Comparison of ENCODE assay signal across 16 cellular contexts in genomic region chr9:115673599-115673998, GRCh38.
DNase-seq lines count a peak whose midpoint lies in the region; ATAC-seq, FAIRE-seq and TF ChIP-seq lines count a peak whose summit lies in the region.
"Had no signal": no experiment of that assay in that cellular context is flagged by ENCODE, and none has a peak within 500 bp of the region (broad histone marks: within the 10 kb centered on the region; RNA-seq: fewer than 3 reads in every experiment).

No MANE protein-coding gene starts in this region.

- TF ChIP-seq RAD21 in A549 (conservative IDR thresholded peaks at IDR 0.05 in 1 of 2, IDR thresholded peaks at IDR 0.05 in 1 of 2) = no peak

- no peak overlapping the region for H2AFZ ChIP-seq in mammary epithelial cell (ENCODE audit: low read depth, low read length)

- no peaks in the 10 kb centered on the region for H4K20me1 ChIP-seq in mammary epithelial cell (ENCODE audit: insufficient read depth, low read length)

- peak overlapping the region; percentile 91 to 98 for H3K27ac ChIP-seq in A549
- peak overlapping the region; percentile 95 for H3K27ac ChIP-seq in mammary epithelial cell (ENCODE audit: insufficient read depth, low read depth, low read length)

- H3K9ac ChIP-seq in mammary epithelial cell (ENCODE audit: insufficient read depth, low read length) = peak overlapping the region; percentile 67

- H3K9me3 ChIP-seq in A549 (peaks cover 36% of the 10 kb centered on the region), mammary epithelial cell (replicated peaks; ENCODE audit: insufficient read depth, low read length) (no peaks in the 10 kb centered on the region)
- H3K9me3 ChIP-seq: esophagus muscularis mucosa had no signal

- peak; percentile 51 for FAIRE-seq in A549 (lab: Jason Lieb, UNC)
- FAIRE-seq: islet of Langerhans, urothelium cell line had no signal

- POLR2A ChIA-PET in A549 (lab: Yijun Ruan, JAX) = interaction anchor here (1.5 to 3.7 kb wide), 11 partner anchors 17 to 874 kb away, joined by 3 to 110 read pairs (median 15); partner anchors contain the start of gene PAPPA

- peak in 1 of 2 experiments; percentile 39 for DNase-seq in A549 (ENCODE audit: low read depth in 1 of 2, low spot score in 1 of 2)
- DNase-seq in LoVo (ENCODE audit: low spot score) = peak; percentile 5
- DNase-seq in mammary epithelial cell = no peak
- DNase-seq in kidney tubule cell (ENCODE audit: low spot score) = peak; percentile 76
- DNase-seq in NK-92 treated with Interleukin-12 subunit alpha and Interleukin-12 subunit beta, amount 100 ng/mL, for 24 hours (lab: John Stamatoyannopoulos, UW) = no peak
- no peak for DNase-seq in cerebellar nuclear complex (lab: John Stamatoyannopoulos, UW)
- no peak for DNase-seq in activated CD4-positive, alpha-beta T cell treated with anti-CD3 and anti-CD28 coated beads for 1 hour
- DNase-seq: activated CD4-positive, alpha-beta T cell treated with anti-CD3 and anti-CD28 coated beads for 4 hours; DND-41; KG1; NCI-H2081 treated with DMSO at 0.1 percent for 48 hours; stimulated activated CD4-positive, alpha-beta T cell treated with anti-CD3 and anti-CD28 coated beads, Interleukin-12 subunit alpha, Interleukin-12 subunit beta, amount 100 ng/mL, for 4 hours had no signal

- ATAC-seq in A549 (0 out of 6 replicates have a peak, but pooled peaks of 1 of the 2 experiments have one; percentile 5), GM18861 (IDR thresholded peaks at IDR 0.05; ENCODE audit: unreplicated experiment) (no peak)

- H3K4me3 ChIP-seq in A549 (no peak overlapping the region), mammary epithelial cell (replicated peaks in 1 of 3; ENCODE audit: insufficient read depth in 1 of 3, low read depth in 2 of 3, low read length in 3 of 3) (no peak overlapping the region)
- H3K4me3 ChIP-seq: esophagus muscularis mucosa had no signal

- no peaks in the 10 kb centered on the region for H3K27me3 ChIP-seq in mammary epithelial cell (ENCODE audit: insufficient read depth, low read length)
- H3K27me3 ChIP-seq: esophagus muscularis mucosa had no signal

- CTCF ChIA-PET in A549 (lab: Yijun Ruan, JAX) (interaction anchor here (2.0 to 3.5 kb wide), 5 partner anchors 58 to 478 kb away, joined by 7 to 79 read pairs (median 12); no protein-coding TSS in a partner anchor), mammary epithelial cell (lab: Charles Lee; ENCODE audit: low non-redundant PET) (no interaction called here)

- no peaks in the 10 kb centered on the region for H3K36me3 ChIP-seq in mammary epithelial cell (ENCODE audit: insufficient read depth, low read length)
- H3K36me3 ChIP-seq: esophagus muscularis mucosa had no signal

- intact Hi-C loops in mammary epithelial cell (cut with micrococcal nuclease) = loop anchor here (2.0 kb wide), 1 partner anchor 29 kb away; no protein-coding TSS in a partner anchor

- H3K79me2 ChIP-seq in mammary epithelial cell (ENCODE audit: insufficient read depth, low read length) = no peaks in the 10 kb centered on the region

- TF ChIP-seq CTCF in A549 (IDR thresholded peaks at IDR 0.05) = no peak
- TF ChIP-seq CTCF in mammary epithelial cell (conservative IDR thresholded peaks at IDR 0.05 in 1 of 2, IDR thresholded peaks at IDR 0.05 in 1 of 2; ENCODE audit: extremely low read depth in 1 of 2, insufficient read depth in 1 of 2, low read depth in 1 of 2, low read length in 2 of 2) = no peak

- BruUV-seq in mammary epithelial cell (replicated peaks; lab: Mats Ljungman, UMichigan) = no TSS peak

- no peak for TF ChIP-seq EP300 in A549 (IDR thresholded peaks at IDR 0.05)

- H3K4me2 ChIP-seq in A549 (peak overlapping the region; percentile 75), mammary epithelial cell (ENCODE audit: insufficient read depth, low read depth, low read length) (no peak overlapping the region)

- WGBS in A549 (ENCODE audit: missing lambda C conversion rate) = 71% methylated on average over 3 of the region's 3 CpGs
- WGBS in mammary epithelial cell (ENCODE audit: low coverage, missing lambda C conversion rate) = 93% methylated on average over 3 of the region's 3 CpGs

- dilution Hi-C loops in mammary epithelial cell (cut with HindIII; ENCODE audit: low sequenced_read_pairs) = no loop called here

- no peak for TF ChIP-seq POLR2A in A549 (IDR thresholded peaks at IDR 0.05; ENCODE audit: low read length)

- peaks cover 49% of the 10 kb centered on the region for H3K4me1 ChIP-seq in A549
- peaks cover 36% of the 10 kb centered on the region for H3K4me1 ChIP-seq in mammary epithelial cell (ENCODE audit: insufficient read depth, low read length)

- in situ Hi-C loops in mammary epithelial cell (cut with MboI; ENCODE audit: low sequenced_read_pairs in 2 of 2) = loop anchor here in 1 of 2 donors (10.0 kb wide), 1 partner anchor 59 kb away; no protein-coding TSS in a partner anchor

TF ChIP-seq in A549, 52 proteins besides CTCF, POLR2A, EP300 and RAD21 (continues in another document):
- TF ChIP-seq CBX2 (IDR thresholded peaks at IDR 0.05; ENCODE audit: borderline replicate concordance, low read depth) (no peak), ELK1 (IDR thresholded peaks at IDR 0.05; ENCODE audit: low read depth, low read length) (no peak), SMC3 (IDR thresholded peaks at IDR 0.05) (no peak), JUN (IDR thresholded peaks at IDR 0.05) (no peak), RNF2 (IDR thresholded peaks at IDR 0.05; ENCODE audit: borderline replicate concordance, low read depth) (no peak), HMGXB4 (CRISPR knock-in tag; IDR thresholded peaks at IDR 0.05; ENCODE audit: borderline replicate concordance) (no peak), MAZ (IDR thresholded peaks at IDR 0.05; ENCODE audit: borderline replicate concordance, low read depth, low read length) (no peak), RCOR1 (IDR thresholded peaks at IDR 0.05; ENCODE audit: low read depth, low read length) (no peak), REST (IDR thresholded peaks at IDR 0.05) (no peak), HES2 (IDR thresholded peaks at IDR 0.05) (no peak), FOSL2 (IDR thresholded peaks at IDR 0.05) (no peak), FOSL2 (CRISPR knock-in tag; IDR thresholded peaks at IDR 0.05) (peak; percentile 38; the same call in 1 of the 2 replicates), EHMT2 (IDR thresholded peaks at IDR 0.05; ENCODE audit: low read depth) (no peak), EHF (CRISPR knock-in tag; IDR thresholded peaks at IDR 0.05) (no peak), ZSCAN20 (CRISPR knock-in tag; IDR thresholded peaks at IDR 0.05) (0 out of 2 replicates have a peak, but pooled peaks have one; percentile 32), MAX (IDR thresholded peaks at IDR 0.05) (no peak), RARB (CRISPR knock-in tag; IDR thresholded peaks at IDR 0.05) (no peak)

Comparison
In these comparisons a context has a peak if more than half of its experiments do, and no peak if none do; other contexts are left out.
1. DNase-seq: peak in LoVo (single experiment) and kidney tubule cell (single experiment); none in mammary epithelial cell (single experiment), NK-92 treated with Interleukin-12 subunit alpha and Interleukin-12 subunit beta, amount 100 ng/mL, for 24 hours (single experiment), cerebellar nuclear complex (0 of 2) and activated CD4-positive, alpha-beta T cell treated with anti-CD3 and anti-CD28 coated beads for 1 hour (single experiment).